Comparison of ENCODE assay signal across 17 cellular contexts in genomic region chr13:44156294-44156658, GRCh38.
DNase-seq lines count a peak whose midpoint lies in the region; ATAC-seq, FAIRE-seq and TF ChIP-seq lines count a peak whose summit lies in the region.
"Had no signal": no experiment of that assay in that cellular context is flagged by ENCODE, and none has a peak within 500 bp of the region (broad histone marks: within the 10 kb centered on the region; RNA-seq: fewer than 3 reads in every experiment).

No MANE protein-coding gene starts in this region.

- peaks cover 5% of the 10 kb centered on the region for H3K36me3 Mint-ChIP-seq in Caco-2 (ENCODE audit: insufficient read depth, unreplicated experiment)
- no peaks in the 10 kb centered on the region for H3K36me3 Mint-ChIP-seq in activated T-cell treated with anti-CD3 and anti-CD28 coated beads, Interleukin-2, amount 50 U/mL, for 24 hours (ENCODE audit: low read depth)
- no peaks in the 10 kb centered on the region for H3K36me3 Mint-ChIP-seq in activated T-helper 17 cell treated with anti-CD3 and anti-CD28 coated beads, Interleukin-2, amount 50 U/mL, for 72 hours (ENCODE audit: low read depth)
- H3K36me3 Mint-ChIP-seq: memory B cell had no signal

- H3K4me2 ChIP-seq in keratinocyte (ENCODE audit: control insufficient read depth, extremely low read depth, insufficient read depth, low read depth, low read length): peak overlapping the region; percentile 25

- peak overlapping the region; percentile 38 for H3K4me3 Mint-ChIP-seq in Caco-2 (ENCODE audit: unreplicated experiment)
- no peak overlapping the region for H3K4me3 Mint-ChIP-seq in activated T-cell treated with anti-CD3 and anti-CD28 coated beads, Interleukin-2, amount 50 U/mL, for 24 hours
- no peak overlapping the region for H3K4me3 Mint-ChIP-seq in activated T-helper 17 cell treated with anti-CD3 and anti-CD28 coated beads, Interleukin-2, amount 50 U/mL, for 72 hours
- H3K4me3 Mint-ChIP-seq: activated T-cell treated with anti-CD3 and anti-CD28 coated beads, Interleukin-2, amount 50 U/mL, for 72 hours; memory B cell had no signal

- no peaks in the 10 kb centered on the region for H4K20me1 ChIP-seq in keratinocyte (ENCODE audit: control insufficient read depth, extremely low read depth, insufficient read depth, low read length)

- ATAC-seq in body of pancreas (no peak), GM21526 (IDR thresholded peaks at IDR 0.05; ENCODE audit: low FRiP score, unreplicated experiment) (no peak)
- no peak for ATAC-seq in activated T-helper 17 cell treated with anti-CD3 and anti-CD28 coated beads, Interleukin-2, amount 50 U/mL, for 72 hours (replicated peaks)
- ATAC-seq: activated T-cell treated with anti-CD3 and anti-CD28 coated beads, Interleukin-2, amount 50 U/mL, for 72 hours had no signal

- TF ChIP-seq CTCF in Caco-2 (IDR thresholded peaks at IDR 0.05; ENCODE audit: insufficient read depth in 1 of 2, low read depth in 1 of 2, low read length in 1 of 2, severe bottlenecking in 1 of 2, unreplicated experiment in 1 of 2): no peak
- no peak for TF ChIP-seq CTCF in body of pancreas (IDR thresholded peaks at IDR 0.05)
- no peak for TF ChIP-seq CTCF in keratinocyte (optimal IDR thresholded peaks at IDR 0.05 in 1 of 3, IDR thresholded peaks at IDR 0.05 in 1 of 3, conservative IDR thresholded peaks at IDR 0.05 in 1 of 3; ENCODE audit: extremely low read depth in 1 of 3, insufficient read depth in 2 of 3, low read length in 3 of 3)
- no peak for TF ChIP-seq CTCF in sigmoid colon (IDR thresholded peaks at IDR 0.05)

- no peaks in the 10 kb centered on the region for H3K36me3 ChIP-seq in Caco-2 (ENCODE audit: control insufficient read depth, insufficient read depth, low read length)
- no peaks in the 10 kb centered on the region for H3K36me3 ChIP-seq in body of pancreas (replicated peaks in 1 of 2; ENCODE audit: insufficient read depth in 1 of 2, low read depth in 2 of 2)
- no peaks in the 10 kb centered on the region for H3K36me3 ChIP-seq in keratinocyte (ENCODE audit: control insufficient read depth in 2 of 2, extremely low read depth in 1 of 2, insufficient read depth in 2 of 2, low read length in 2 of 2)
- no peaks in the 10 kb centered on the region for H3K36me3 ChIP-seq in sigmoid colon
- H3K36me3 ChIP-seq: adrenal gland had no signal

- H3K27ac ChIP-seq in body of pancreas (peak overlapping the region in 3 of 4 donors; percentile 7 to 66 (median 53)), keratinocyte (ENCODE audit: control insufficient read depth, insufficient read depth, low read length) (no peak overlapping the region), sigmoid colon (peak overlapping the region; percentile 77 to 82 (median 82))
- H3K27ac ChIP-seq: SK-N-MC had no signal

- no peaks in the 10 kb centered on the region for H3K9me1 ChIP-seq in keratinocyte (ENCODE audit: control insufficient read depth, extremely low read depth, insufficient read depth, low read length)

- H3K4me3 ChIP-seq in Caco-2 (ENCODE audit: low read depth, low read length) (no peak overlapping the region), body of pancreas (no peak overlapping the region), keratinocyte (ENCODE audit: control insufficient read depth in 2 of 3, extremely low read depth in 1 of 3, insufficient read depth in 2 of 3, low read depth in 1 of 3, low read length in 3 of 3) (no peak overlapping the region), sigmoid colon (peak overlapping the region in 3 of 4 donors; percentile 17 to 40 (median 32))
- H3K4me3 ChIP-seq: SK-N-MC had no signal

- POLR2A ChIA-PET in Caco-2 (lab: Charles Lee): no interaction called here

- H3K9me3 ChIP-seq in Caco-2: no peaks in the 10 kb centered on the region
- H3K9me3 ChIP-seq in body of pancreas: no peaks in the 10 kb centered on the region
- H3K9me3 ChIP-seq in keratinocyte (ENCODE audit: control insufficient read depth, low read depth, low read length): no peaks in the 10 kb centered on the region
- no peaks in the 10 kb centered on the region for H3K9me3 ChIP-seq in sigmoid colon
- H3K9me3 ChIP-seq: adrenal gland had no signal

- peaks cover 19% of the 10 kb centered on the region for H3K4me1 Mint-ChIP-seq in Caco-2 (ENCODE audit: low read depth, unreplicated experiment)
- no peaks in the 10 kb centered on the region for H3K4me1 Mint-ChIP-seq in activated T-cell treated with anti-CD3 and anti-CD28 coated beads, Interleukin-2, amount 50 U/mL, for 24 hours (ENCODE audit: low read depth)
- H3K4me1 Mint-ChIP-seq in activated T-helper 17 cell treated with anti-CD3 and anti-CD28 coated beads, Interleukin-2, amount 50 U/mL, for 72 hours: no peaks in the 10 kb centered on the region
- H3K4me1 Mint-ChIP-seq: memory B cell had no signal

- H3K27me3 ChIP-seq in Caco-2 (replicated peaks; ENCODE audit: control insufficient read depth, insufficient read depth, low read length) (no peaks in the 10 kb centered on the region), body of pancreas (no peaks in the 10 kb centered on the region), keratinocyte (ENCODE audit: control insufficient read depth, extremely low read depth, insufficient read depth, low read length) (no peaks in the 10 kb centered on the region), sigmoid colon (no peaks in the 10 kb centered on the region)
- H3K27me3 ChIP-seq: adrenal gland had no signal

- no peak for TF ChIP-seq EP300 in sigmoid colon (IDR thresholded peaks at IDR 0.05)

- dilution Hi-C loops in keratinocyte (cut with MboI; ENCODE audit: extremely low pct_ligation_motif_present, low sequenced_read_pairs): no loop called here

- FAIRE-seq in keratinocyte (lab: Jason Lieb, UNC): no peak

- no peak overlapping the region for H3K27ac Mint-ChIP-seq in Caco-2 (ENCODE audit: unreplicated experiment)
- H3K27ac Mint-ChIP-seq in activated T-cell treated with anti-CD3 and anti-CD28 coated beads, Interleukin-2, amount 50 U/mL, for 24 hours: no peak overlapping the region
- no peak overlapping the region for H3K27ac Mint-ChIP-seq in activated T-helper 17 cell treated with anti-CD3 and anti-CD28 coated beads, Interleukin-2, amount 50 U/mL, for 72 hours
- H3K27ac Mint-ChIP-seq: activated T-cell treated with anti-CD3 and anti-CD28 coated beads, Interleukin-2, amount 50 U/mL, for 72 hours; memory B cell had no signal

- H3K79me2 ChIP-seq in keratinocyte (ENCODE audit: control insufficient read depth, insufficient read depth, low read length): no peaks in the 10 kb centered on the region

- H2AFZ ChIP-seq in keratinocyte (ENCODE audit: control insufficient read depth, low read length): no peak overlapping the region

- intact Hi-C loops in Caco-2 (cut with micrococcal nuclease; ENCODE audit: unreplicated experiment) (no loop called here), body of pancreas (cut with DNase I) (no loop called here), sigmoid colon (cut with DNase I) (loop anchor here (5.0 kb wide), 1 partner anchor 66 kb away; no protein-coding TSS in a partner anchor)

- H3K9ac ChIP-seq in keratinocyte (ENCODE audit: control insufficient read depth, extremely low read depth, insufficient read depth, low read length): no peak overlapping the region

- H3K9me3 Mint-ChIP-seq in Caco-2 (ENCODE audit: unreplicated experiment): no peaks in the 10 kb centered on the region
- H3K9me3 Mint-ChIP-seq in activated T-cell treated with anti-CD3 and anti-CD28 coated beads, Interleukin-2, amount 50 U/mL, for 24 hours: no peaks in the 10 kb centered on the region
- H3K9me3 Mint-ChIP-seq in activated T-helper 17 cell treated with anti-CD3 and anti-CD28 coated beads, Interleukin-2, amount 50 U/mL, for 72 hours: peaks cover 6% of the 10 kb centered on the region
- H3K9me3 Mint-ChIP-seq: activated T-cell treated with anti-CD3 and anti-CD28 coated beads, Interleukin-2, amount 50 U/mL, for 72 hours; memory B cell had no signal

- TF ChIP-seq POLR2A in body of pancreas (IDR thresholded peaks at IDR 0.05) (no peak), sigmoid colon (IDR thresholded peaks at IDR 0.05) (no peak)

- CTCF ChIA-PET in Caco-2 (lab: Charles Lee): no interaction called here

- BruUV-seq in Caco-2 (replicated peaks; lab: Mats Ljungman, UMichigan): no TSS peak

- H3K4me1 ChIP-seq in Caco-2 (peaks cover 12% of the 10 kb centered on the region; the same call in 1 of the 2 replicates), body of pancreas (peaks cover 5% of the 10 kb centered on the region), keratinocyte (ENCODE audit: control insufficient read depth, extremely low read depth, insufficient read depth, low read length) (peaks cover 35% of the 10 kb centered on the region), sigmoid colon (peaks cover 0 to 54% (median 44%) of the 10 kb centered on the region in 4 donors)
- H3K4me1 ChIP-seq: adrenal gland had no signal

- 57 to 64% methylated on average over 4 of the region's 4 CpGs for WGBS in body of pancreas, 2 donors
- WGBS in sigmoid colon, 2 donors: 29 to 62% methylated on average over 4 of the region's 4 CpGs

- DNase-seq in Caco-2 (no peak), body of pancreas (no peak), keratinocyte (ENCODE audit: low read depth, low spot score) (no peak), sigmoid colon (no peak), hypothalamus (lab: John Stamatoyannopoulos, UW) (no peak)
- DNase-seq in activated T-cell treated with anti-CD3 and anti-CD28 coated beads, Interleukin-2, amount 50 U/mL, for 24 hours: no peak
- DNase-seq: activated CD4-positive, alpha-beta T cell treated with anti-CD3 and anti-CD28 coated beads, Interleukin-2, amount 50 U/mL, for 48 hours; activated T-cell treated with anti-CD3 and anti-CD28 coated beads, Interleukin-2, amount 50 U/mL, for 72 hours; GF-D8; NCI-H1436 treated with DMSO at 0.1 percent for 48 hours; NCI-H524; stimulated activated CD4-positive, alpha-beta T cell treated with anti-CD3 and anti-CD28 coated beads, Interleukin-15, amount 100 ng/mL, for 24 hours had no signal

- no peaks in the 10 kb centered on the region for H3K27me3 Mint-ChIP-seq in Caco-2 (ENCODE audit: insufficient read depth, unreplicated experiment)
- no peaks in the 10 kb centered on the region for H3K27me3 Mint-ChIP-seq in activated T-cell treated with anti-CD3 and anti-CD28 coated beads, Interleukin-2, amount 50 U/mL, for 24 hours
- peaks cover 6% of the 10 kb centered on the region for H3K27me3 Mint-ChIP-seq in activated T-helper 17 cell treated with anti-CD3 and anti-CD28 coated beads, Interleukin-2, amount 50 U/mL, for 72 hours

Comparison
In these comparisons a context has a peak if more than half of its experiments do, and no peak if none do; other contexts are left out.
1. H3K4me3 ChIP-seq: peak in sigmoid colon (3 of 4); none in Caco-2 (single experiment), body of pancreas (0 of 2) and keratinocyte (0 of 3).